1 cellular context compared by ENCODE assay signal in genomic region chr3:14353486-14353885, GRCh38.
TF ChIP-seq lines count a peak whose summit lies in the region.

No MANE protein-coding gene starts in this region.

TF ChIP-seq in H1, 55 proteins besides CTCF, POLR2A, EP300 and RAD21:
- TF ChIP-seq SAP30 (IDR thresholded peaks at IDR 0.05; ENCODE audit: insufficient read depth, insufficient replicate concordance, low read length) = no peak
- TF ChIP-seq GABPA (IDR thresholded peaks at IDR 0.05; ENCODE audit: borderline replicate concordance, insufficient read depth, low read length) = no peak
- no peak for TF ChIP-seq RFX5 (IDR thresholded peaks at IDR 0.05; ENCODE audit: borderline replicate concordance, low read depth, low read length)
- no peak for TF ChIP-seq KDM1A (IDR thresholded peaks at IDR 0.05; ENCODE audit: borderline replicate concordance, low read length)
- no peak for TF ChIP-seq KDM4A (IDR thresholded peaks at IDR 0.05; ENCODE audit: low read depth, low read length, severe bottlenecking)
- TF ChIP-seq SIN3A (conservative IDR thresholded peaks at IDR 0.05 in 1 of 2, IDR thresholded peaks at IDR 0.05 in 1 of 2; ENCODE audit: low read depth in 1 of 2, low read length in 2 of 2) = no peak
- TF ChIP-seq CBX5 (IDR thresholded peaks at IDR 0.05; ENCODE audit: low read depth, low read length) = no peak
- no peak for TF ChIP-seq FOSL1 (IDR thresholded peaks at IDR 0.05; ENCODE audit: insufficient read depth, low read depth, low read length)
- no peak for TF ChIP-seq SUZ12 (IDR thresholded peaks at IDR 0.05; ENCODE audit: low read length)
- no peak for TF ChIP-seq ZNF274 (IDR thresholded peaks at IDR 0.05; ENCODE audit: borderline replicate concordance, extremely low read depth, low read length)
